In the genomic region with DNA sequence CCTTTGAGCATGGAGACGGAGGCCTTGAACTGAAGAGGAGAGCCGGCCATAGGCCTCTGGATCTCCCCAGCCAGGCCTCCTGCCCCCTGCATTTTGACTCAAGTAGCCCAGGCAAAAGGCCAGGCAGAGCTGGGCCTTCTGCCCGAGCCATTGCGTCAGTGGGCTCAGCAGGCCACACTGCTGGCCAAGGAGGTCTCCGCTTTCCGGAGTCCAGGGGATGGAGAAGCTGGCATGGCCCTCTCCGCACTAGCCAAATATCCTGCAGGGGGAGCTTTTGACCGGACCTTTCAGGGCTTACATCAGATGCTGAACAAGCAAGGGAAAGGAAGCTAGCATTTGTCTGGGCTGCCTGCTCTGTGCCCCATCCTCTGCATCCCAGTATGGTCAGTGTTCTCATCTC, we compare ENCODE assay signal across 17 cellular contexts.
A peak's percentile ranks its signal among the peaks of the same experiment; 100 is the strongest.
DNase-seq lines count a peak whose midpoint lies in the region; ATAC-seq and TF ChIP-seq lines count a peak whose summit lies in the region.
"Had no signal": no experiment of that assay in that cellular context is flagged by ENCODE, and none has a peak within 500 bp of the region (broad histone marks: within the 10 kb centered on the region; RNA-seq: fewer than 3 reads in every experiment).

No MANE protein-coding gene starts in this region.

- H2AFZ ChIP-seq in HCT116 (ENCODE audit: low read depth, low read length, poor library complexity, severe bottlenecking), result no peak overlapping the region
- H2AFZ ChIP-seq: parathyroid adenoma had no signal

- RAD21 ChIA-PET in HCT116 (lab: Charles Lee; ENCODE audit: low non-redundant PET in 1 of 2, low total read pairs in 2 of 2, uncharacterized antibody in 2 of 2, unreplicated experiment in 2 of 2), result no interaction called here

- H3K27me3 Mint-ChIP-seq in stimulated activated memory B cell treated with anti-CD40 and anti-IgM and Interleukin-4, amounts not matched to agents 10 μg/mL and 1 μg/mL and 100 μg/mL, for 72 hours, result peaks cover 8% of the 10 kb centered on the region
- H3K27me3 Mint-ChIP-seq: T-helper 17 cell had no signal

- H3K9me3 ChIP-seq in HCT116 (ENCODE audit: control insufficient read depth in 1 of 2, insufficient read depth in 1 of 2, low read depth in 1 of 2, low read length in 2 of 2), result no peaks in the 10 kb centered on the region
- no peaks in the 10 kb centered on the region for H3K9me3 ChIP-seq in iPS DF 6.9 (ENCODE audit: control insufficient read depth, insufficient read depth, low read length)
- H3K9me3 ChIP-seq in gastrocnemius medialis, result no peaks in the 10 kb centered on the region
- H3K9me3 ChIP-seq: mucosa of descending colon had no signal

- no peaks in the 10 kb centered on the region for H4K20me1 ChIP-seq in HCT116 (ENCODE audit: insufficient read depth)

- BruUV-seq in HCT116 (replicated peaks; lab: Mats Ljungman, UMichigan), result no TSS peak

- TF ChIP-seq RAD21 in HCT116 (IDR thresholded peaks at IDR 0.05; ENCODE audit: low read depth), result peak; percentile 29; the same call in 1 of the 2 replicates

- no peaks in the 10 kb centered on the region for H3K9me2 ChIP-seq in HCT116 (ENCODE audit: insufficient read depth)

- H3K4me1 Mint-ChIP-seq in stimulated activated memory B cell treated with anti-CD40 and anti-IgM and Interleukin-4, amounts not matched to agents 10 μg/mL and 1 μg/mL and 100 μg/mL, for 72 hours, result no peaks in the 10 kb centered on the region
- H3K4me1 Mint-ChIP-seq: T-helper 17 cell had no signal

- H3K4me3 Mint-ChIP-seq in stimulated activated memory B cell treated with anti-CD40 and anti-IgM and Interleukin-4, amounts not matched to agents 10 μg/mL and 1 μg/mL and 100 μg/mL, for 72 hours, result no peak overlapping the region
- H3K4me3 Mint-ChIP-seq: T-helper 17 cell had no signal

- no CpG with 5 or more reads among the region's 8 CpGs for whole genome bisulfite sequencing in iPS DF 6.9 (ENCODE audit: insufficient coverage, insufficient read length)

- H3K36me3 ChIP-seq in HCT116 (ENCODE audit: control insufficient read depth in 1 of 2, insufficient read depth in 2 of 2, low read length in 2 of 2) (no peaks in the 10 kb centered on the region), iPS DF 6.9 (ENCODE audit: control insufficient read depth, insufficient read depth, low read length) (no peaks in the 10 kb centered on the region), gastrocnemius medialis (no peaks in the 10 kb centered on the region)

- ATAC-seq in HCT116 (peak; percentile 71), gastrocnemius medialis (peak in 1 of 2 donors; percentile 36), HG03354 (IDR thresholded peaks at IDR 0.05; ENCODE audit: poor library complexity, severe bottlenecking, unreplicated experiment) (no peak)
- no peak for ATAC-seq in stimulated activated memory B cell treated with anti-CD40 and anti-IgM and Interleukin-4, amounts not matched to agents 10 μg/mL and 1 μg/mL and 100 μg/mL, for 72 hours
- ATAC-seq: GM12878, mucosa of descending colon, T-helper 17 cell had no signal

- no peak overlapping the region for H3K27ac ChIP-seq in HCT116 (ENCODE audit: low read depth, low read length)
- H3K27ac ChIP-seq in iPS DF 6.9 (ENCODE audit: low read length), result no peak overlapping the region
- H3K27ac ChIP-seq in gastrocnemius medialis, result no peak overlapping the region
- H3K27ac ChIP-seq: parathyroid adenoma had no signal

- H3K9ac ChIP-seq in HCT116 (ENCODE audit: low read length), result no peak overlapping the region
- H3K9ac ChIP-seq: parathyroid adenoma had no signal

- POLR2A ChIA-PET in HCT116 (lab: Charles Lee), result no interaction called here

- no peaks in the 10 kb centered on the region for H3K79me2 ChIP-seq in HCT116 (ENCODE audit: insufficient read depth, low read length)
- H3K79me2 ChIP-seq: parathyroid adenoma had no signal

- H3K4me1 ChIP-seq in HCT116 (ENCODE audit: control insufficient read depth in 1 of 2, insufficient read depth in 2 of 2, low read length in 2 of 2), result no peaks in the 10 kb centered on the region
- H3K4me1 ChIP-seq in iPS DF 6.9 (ENCODE audit: control insufficient read depth, insufficient read depth, low read length), result no peaks in the 10 kb centered on the region
- H3K4me1 ChIP-seq in gastrocnemius medialis, result no peaks in the 10 kb centered on the region
- H3K4me1 ChIP-seq: parathyroid adenoma had no signal

- in situ Hi-C loops in gastrocnemius medialis (cut with MboI; ENCODE audit: low sequenced_read_pairs in 4 of 4), result no loop called here

- peaks cover 22% of the 10 kb centered on the region; the same call in 1 of the 2 replicates for H3K27me3 ChIP-seq in HCT116 (ENCODE audit: insufficient read depth, low read length)
- H3K27me3 ChIP-seq in iPS DF 6.9 (ENCODE audit: control insufficient read depth, insufficient read depth, low read length), result no peaks in the 10 kb centered on the region
- H3K27me3 ChIP-seq in gastrocnemius medialis, result no peaks in the 10 kb centered on the region

- TF ChIP-seq POLR2A in HCT116 (IDR thresholded peaks at IDR 0.05; ENCODE audit: borderline replicate concordance, extremely low read depth, insufficient read depth, insufficient read length) (no peak), gastrocnemius medialis (IDR thresholded peaks at IDR 0.05) (no peak)

- H3K4me2 ChIP-seq in HCT116 (ENCODE audit: low read length), result no peak overlapping the region

- H3K27ac Mint-ChIP-seq in stimulated activated memory B cell treated with anti-CD40 and anti-IgM and Interleukin-4, amounts not matched to agents 10 μg/mL and 1 μg/mL and 100 μg/mL, for 72 hours, result no peak overlapping the region
- H3K27ac Mint-ChIP-seq: T-helper 17 cell had no signal

- intact Hi-C loops in HCT116 (cut with micrococcal nuclease), result no loop called here
- intact Hi-C loops in gastrocnemius medialis (cut with DNase I; ENCODE audit: low total_unique reads), result no loop called here

- no peak overlapping the region for H3K4me3 ChIP-seq in HCT116 (replicated peaks in 1 of 2; ENCODE audit: low read depth in 1 of 2, low read length in 2 of 2)
- H3K4me3 ChIP-seq in iPS DF 6.9 (ENCODE audit: low read length), result no peak overlapping the region
- no peak overlapping the region for H3K4me3 ChIP-seq in gastrocnemius medialis
- H3K4me3 ChIP-seq: GM12878, mucosa of descending colon had no signal

- no peaks in the 10 kb centered on the region for H3K9me3 Mint-ChIP-seq in stimulated activated memory B cell treated with anti-CD40 and anti-IgM and Interleukin-4, amounts not matched to agents 10 μg/mL and 1 μg/mL and 100 μg/mL, for 72 hours

- DNase-seq in HCT116 (ENCODE audit: low read depth, low spot score), result no peak
- DNase-seq in cerebellar cortex (ENCODE audit: low spot score), result peak; percentile 97
- peak; percentile 20 for DNase-seq in iPS DF 6.9 (ENCODE audit: low read depth, low spot score)
- peak; percentile 10 to 17 for DNase-seq in gastrocnemius medialis
- no peak for DNase-seq in NCI-H82 treated with DMSO at 0.1 percent for 48 hours (lab: John Stamatoyannopoulos, UW; ENCODE audit: unreplicated experiment)
- DNase-seq in NCI-H524 treated with DMSO at 0.1 percent for 48 hours (lab: John Stamatoyannopoulos, UW), result no peak
- DNase-seq: activated CD4-positive, alpha-beta T cell treated with anti-CD3 and anti-CD28 coated beads for 48 hours; activated T-cell treated with anti-CD3 and anti-CD28 coated beads for 4 hours; cortex of kidney; mucosa of descending colon; NCI-H1092 treated with DMSO at 0.1 percent for 48 hours; T-helper 17 cell; trophoblast cell had no signal

- TF ChIP-seq CTCF in HCT116 (IDR thresholded peaks at IDR 0.05 in 2 of 3, conservative IDR thresholded peaks at IDR 0.05 in 1 of 3; ENCODE audit: borderline replicate concordance in 1 of 3, insufficient read depth in 1 of 3, low read depth in 2 of 3, low read length in 2 of 3) (peak in 2 of 3 experiments; percentile 20 to 23; a peak in 2 of 6 replicates), gastrocnemius medialis (IDR thresholded peaks at IDR 0.05 in 4 of 5, conservative IDR thresholded peaks at IDR 0.05 in 1 of 5) (no peak)

- CTCF ChIA-PET in HCT116 (lab: Charles Lee), result interaction anchor here (0.6 to 0.9 kb wide), 3 partner anchors 10 to 286 kb away, joined by 3 to 4 read pairs (median 3); no protein-coding TSS in a partner anchor

- no peaks in the 10 kb centered on the region for H3K36me3 Mint-ChIP-seq in stimulated activated memory B cell treated with anti-CD40 and anti-IgM and Interleukin-4, amounts not matched to agents 10 μg/mL and 1 μg/mL and 100 μg/mL, for 72 hours

TF ChIP-seq in HCT116, 20 proteins besides CTCF, POLR2A, EP300 and RAD21:
- TF ChIP-seq EZH2phosphoT487 (IDR thresholded peaks at IDR 0.05; ENCODE audit: borderline replicate concordance) (no peak), POLR2AphosphoS5 (IDR thresholded peaks at IDR 0.05; ENCODE audit: low read depth, low read length) (no peak)

Comparison
In these comparisons a context has a peak if more than half of its experiments do, and no peak if none do; other contexts are left out.
1. DNase-seq: peak in cerebellar cortex (single experiment), iPS DF 6.9 (single experiment) and gastrocnemius medialis (2 of 2); none in HCT116 (single experiment), NCI-H82 treated with DMSO at 0.1 percent for 48 hours (single experiment) and NCI-H524 treated with DMSO at 0.1 percent for 48 hours (single experiment).
2. CTCF ChIP-seq: peak in HCT116 (2 of 3); none in gastrocnemius medialis (0 of 5).